In the genomic region with DNA sequence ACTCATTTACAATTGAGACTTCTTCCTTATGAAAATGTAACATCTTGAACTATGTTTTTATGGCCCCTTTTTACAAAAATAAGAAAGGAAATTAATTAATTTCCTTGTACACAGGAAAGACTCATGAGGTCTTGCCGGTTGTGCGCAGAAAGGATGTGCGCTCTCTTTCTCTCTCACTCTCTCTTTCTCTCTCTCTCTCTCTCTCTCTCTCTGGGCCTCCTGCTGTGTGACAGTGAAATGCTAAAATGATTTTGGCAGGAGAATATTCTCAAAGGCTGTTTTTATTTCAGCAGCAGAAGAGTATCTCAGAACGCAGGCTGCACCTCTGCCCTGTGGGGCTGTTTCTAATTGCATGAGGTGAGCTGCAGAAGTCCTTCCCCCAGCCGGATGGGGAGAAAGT, we compare ENCODE assay signal across 15 cellular contexts.
"Had no signal": no experiment of that assay in that cellular context is flagged by ENCODE, and none has a peak within 500 bp of the region (broad histone marks: within the 10 kb centered on the region; RNA-seq: fewer than 3 reads in every experiment).

No MANE protein-coding gene starts in this region.

- H3K4me1 ChIP-seq: foreskin keratinocyte, left ventricle myocardium inferior, psoas muscle, thyroid gland had no signal

- H3K36me3 ChIP-seq: brain microvascular endothelial cell, left ventricle myocardium inferior, pancreas, thyroid gland had no signal

- H3K27ac ChIP-seq: brain microvascular endothelial cell, foreskin keratinocyte, left ventricle myocardium inferior, pancreas, psoas muscle, thyroid gland had no signal

- H3K4me1 Mint-ChIP-seq: activated CD4-positive, alpha-beta T cell treated with anti-CD3 and anti-CD28 coated beads, Interleukin-2, amount 10 ng/mL, durations not matched to agents 7 days and 5 days had no signal

- H3K27me3 ChIP-seq: brain microvascular endothelial cell, foreskin keratinocyte, thyroid gland had no signal

- H3K27me3 Mint-ChIP-seq: activated CD4-positive, alpha-beta T cell treated with anti-CD3 and anti-CD28 coated beads, Interleukin-2, amount 10 ng/mL, durations not matched to agents 7 days and 5 days; activated CD8-positive, alpha-beta T cell treated with anti-CD3 and anti-CD28 coated beads for 36 hours; activated naive CD4-positive, alpha-beta T cell treated with anti-CD3 and anti-CD28 coated beads, Interleukin-2, amount 50 U/mL, for 24 hours; naive thymus-derived CD8-positive, alpha-beta T cell had no signal

- H3K4me3 Mint-ChIP-seq: activated CD4-positive, alpha-beta T cell treated with anti-CD3 and anti-CD28 coated beads, Interleukin-2, amount 10 ng/mL, durations not matched to agents 7 days and 5 days; activated CD8-positive, alpha-beta T cell treated with anti-CD3 and anti-CD28 coated beads for 36 hours; activated naive CD4-positive, alpha-beta T cell treated with anti-CD3 and anti-CD28 coated beads, Interleukin-2, amount 50 U/mL, for 24 hours; activated T-helper 1 cell treated with anti-CD3 and anti-CD28 coated beads, Interleukin-12 subunit alpha, Interleukin-12 subunit beta, Interleukin-2, Interleukin-4 antibody, amounts not matched to agents 30 ng/mL and 10 ng/mL and 1 ng/mL, durations not matched to agents 14 hours and 24 hours and 36 hours; mesothelial cell of epicardium; naive thymus-derived CD8-positive, alpha-beta T cell had no signal

- H3K9me3 ChIP-seq: left ventricle myocardium inferior, pancreas, psoas muscle, thyroid gland had no signal

- H3K27ac Mint-ChIP-seq: activated CD4-positive, alpha-beta T cell treated with anti-CD3 and anti-CD28 coated beads, Interleukin-2, amount 10 ng/mL, durations not matched to agents 7 days and 5 days; activated CD8-positive, alpha-beta T cell treated with anti-CD3 and anti-CD28 coated beads for 36 hours; activated naive CD4-positive, alpha-beta T cell treated with anti-CD3 and anti-CD28 coated beads, Interleukin-2, amount 50 U/mL, for 24 hours; activated T-helper 1 cell treated with anti-CD3 and anti-CD28 coated beads, Interleukin-12 subunit alpha, Interleukin-12 subunit beta, Interleukin-2, Interleukin-4 antibody, amounts not matched to agents 30 ng/mL and 10 ng/mL and 1 ng/mL, durations not matched to agents 14 hours and 24 hours and 36 hours; mesothelial cell of epicardium; naive thymus-derived CD8-positive, alpha-beta T cell had no signal

- FAIRE-seq: pancreas had no signal

- DNase-seq: activated gamma-delta T cell, foreskin keratinocyte had no signal

- H3K4me3 ChIP-seq: left ventricle myocardium inferior, pancreas, psoas muscle, thyroid gland had no signal

- H3K36me3 Mint-ChIP-seq: activated naive CD4-positive, alpha-beta T cell treated with anti-CD3 and anti-CD28 coated beads, Interleukin-2, amount 50 U/mL, for 24 hours; mesothelial cell of epicardium; naive thymus-derived CD8-positive, alpha-beta T cell had no signal

- ATAC-seq: activated CD4-positive, CD25-positive, alpha-beta regulatory T cell treated with anti-CD3 and anti-CD28 coated beads, Interleukin-2, amount 50 U/mL, for 24 hours; activated CD8-positive, alpha-beta T cell treated with anti-CD3 and anti-CD28 coated beads for 36 hours; foreskin keratinocyte; stimulated activated naive CD8-positive, alpha-beta T cell treated with anti-CD3 and anti-CD28 coated beads, Interleukin-15, Interleukin-2, amounts not matched to agents 100 U/mL and 50 U/mL, for 24 hours had no signal
